8 cellular contexts compared by ENCODE assay signal in the genomic region with DNA sequence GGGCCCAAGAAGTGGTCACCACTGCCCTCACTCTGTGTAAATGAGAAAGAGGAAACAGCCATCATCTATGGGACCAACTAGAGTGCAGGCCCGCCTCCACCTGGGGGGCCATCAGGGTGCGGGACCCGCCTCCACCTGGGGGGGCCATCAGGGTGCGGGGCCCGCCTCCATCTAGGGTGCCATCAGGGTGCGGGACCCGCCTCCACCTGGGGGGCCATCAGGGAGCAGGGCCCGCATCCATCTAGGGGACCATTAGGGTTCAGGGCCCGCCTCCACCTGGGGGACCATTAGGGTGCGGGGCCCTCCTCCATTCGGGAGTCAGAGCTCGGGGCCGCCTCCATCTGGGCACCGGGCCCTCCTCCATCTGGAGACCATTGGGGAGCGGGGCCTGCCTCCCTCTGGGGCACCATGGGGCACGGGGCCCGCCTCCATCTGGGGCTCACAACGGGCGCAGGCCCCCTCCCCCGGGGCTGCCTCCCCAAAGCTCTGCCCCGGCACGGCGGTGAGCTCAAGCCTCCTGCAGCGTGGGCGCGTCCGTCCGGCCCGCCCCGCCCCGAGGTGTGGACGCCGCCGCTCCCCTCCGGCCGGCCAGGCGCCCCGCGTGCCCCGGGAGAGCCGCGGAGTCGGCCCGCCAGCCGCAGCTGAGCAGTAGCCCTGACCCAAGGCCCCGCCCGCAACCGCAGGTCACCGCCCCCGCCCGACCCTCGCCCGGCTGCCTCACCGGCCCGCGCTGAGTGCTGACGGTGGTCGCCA. TPM values are rescaled to one million over a fixed set of nuclear protein-coding genes. Genes with fewer than 3 reads are reported as not detected.
DNase-seq lines count a peak whose midpoint lies in the region; ATAC-seq and TF ChIP-seq lines count a peak whose summit lies in the region.

No MANE protein-coding gene starts in this region.

- peak; percentile 47 for ATAC-seq in GM19452 (IDR thresholded peaks at IDR 0.05; ENCODE audit: unreplicated experiment)
- peak; percentile 28 for ATAC-seq in HG03457 (IDR thresholded peaks at IDR 0.05; ENCODE audit: unreplicated experiment)

- WGBS in adrenal gland, 4 donors = 2 to 15% (median 3%) methylated on average over 5 to 58 of the region's 58 CpGs; no CpG with 5 or more reads in 1 of the 4 donors

- TF ChIP-seq POLR2A in adrenal gland (IDR thresholded peaks at IDR 0.05) = no peak

- peak overlapping the region; percentile 47 to 59 for H3K9ac ChIP-seq in stomach smooth muscle (ENCODE audit: low read length in 2 of 2)

- H3K4me1 ChIP-seq in adrenal gland (replicated peaks in 1 of 2) (peaks cover 26 to 29% of the 10 kb centered on the region in 2 donors), stomach smooth muscle (ENCODE audit: control insufficient read depth, insufficient read depth, low read length) (peaks cover 60% of the 10 kb centered on the region)

- intact Hi-C loops in adrenal gland (cut with DNase I) = no loop called here

- DNase-seq in CD1c-positive myeloid dendritic cell (ENCODE audit: extremely low spot score) (peak; percentile 39), adrenal gland (peak in 2 of 7 donors; percentile 29 to 53), iPS-NIHi7 (ENCODE audit: extremely low spot score) (peak; percentile 82), NAMALWA (ENCODE audit: low spot score) (no peak)
- no peak for DNase-seq in stimulated activated CD4-positive, alpha-beta T cell treated with anti-CD3 and anti-CD28 coated beads, Interleukin-4, amount 100 ng/mL, for 24 hours

- H3K27ac ChIP-seq in adrenal gland (peak overlapping the region; percentile 56 to 99 (median 88)), stomach smooth muscle (ENCODE audit: low read length) (no peak overlapping the region)

- H3K4me3 ChIP-seq in adrenal gland = peak overlapping the region; percentile 36 to 99 (median 82)
- H3K4me3 ChIP-seq in stomach smooth muscle (ENCODE audit: low read length in 2 of 2) = peak overlapping the region; percentile 56 to 83

- H3K36me3 ChIP-seq in adrenal gland (replicated peaks in 1 of 2) (no peaks in the 10 kb centered on the region), stomach smooth muscle (ENCODE audit: control insufficient read depth in 2 of 2, insufficient read depth in 2 of 2, low read length in 2 of 2) (peaks cover 0 to 2% of the 10 kb centered on the region in 2 donors)

- H3K9me3 ChIP-seq in adrenal gland (replicated peaks in 1 of 3) (no peaks in the 10 kb centered on the region), stomach smooth muscle (ENCODE audit: control insufficient read depth in 2 of 2, low read length in 2 of 2) (peaks cover 0 to 4% of the 10 kb centered on the region in 2 donors)

- no peak for TF ChIP-seq CTCF in adrenal gland (IDR thresholded peaks at IDR 0.05)

- H3K27me3 ChIP-seq in adrenal gland (no peaks in the 10 kb centered on the region), stomach smooth muscle (ENCODE audit: control insufficient read depth in 1 of 2, insufficient read depth in 2 of 2, low read length in 2 of 2) (no peaks in the 10 kb centered on the region)

RNA-seq across cellular contexts. Expression of a gene that starts 0.5 kb away (rescaled TPM):
- total RNA-seq in adrenal gland = 10 to 100 TPM; 62.2 to 84.1 (median 72.0) TPM
- polyA plus RNA-seq in adrenal gland = 10 to 100 TPM; 21.7 to 35.2 (median 23.2) TPM

Comparison
In these comparisons a context has a peak if more than half of its experiments do, and no peak if none do; other contexts are left out.
1. DNase-seq: peak in CD1c-positive myeloid dendritic cell (single experiment) and iPS-NIHi7 (single experiment); none in stimulated activated CD4-positive, alpha-beta T cell treated with anti-CD3 and anti-CD28 coated beads, Interleukin-4, amount 100 ng/mL, for 24 hours (single experiment) and NAMALWA (single experiment).